ENCODE assay signal across 9 cellular contexts in genomic region chr11:128796275-128796674, GRCh38.
DNase-seq lines count a peak whose midpoint lies in the region; ATAC-seq lines count a peak whose summit lies in the region.
"Had no signal": no experiment of that assay in that cellular context is flagged by ENCODE, and none has a peak within 500 bp of the region (broad histone marks: within the 10 kb centered on the region; RNA-seq: fewer than 3 reads in every experiment).

No MANE protein-coding gene starts in this region.

- peak; percentile 95 for ATAC-seq in GM19025 (IDR thresholded peaks at IDR 0.05; ENCODE audit: low read depth, unreplicated experiment)
- peak; percentile 98 for ATAC-seq in HG02884 (IDR thresholded peaks at IDR 0.05; ENCODE audit: unreplicated experiment)

- peak; percentile 63 for DNase-seq in AG20443 (ENCODE audit: low spot score)
- peak; percentile 77 for DNase-seq in RPMI7951 (ENCODE audit: low read depth)
- DNase-seq in medulla oblongata (ENCODE audit: extremely low spot score): no peak
- no peak for DNase-seq in mucosa of gallbladder (ENCODE audit: low spot score)
- no peak for DNase-seq in inferior parietal cortex (ENCODE audit: extremely low spot score)
- no peak for DNase-seq in NCI-H1694 (lab: John Stamatoyannopoulos, UW)
- DNase-seq: stimulated activated CD4-positive, alpha-beta T cell treated with anti-CD3 and anti-CD28 coated beads, Interleukin-4, amount 100 ng/mL, for 24 hours had no signal

Comparison
In these comparisons a context has a peak if more than half of its experiments do, and no peak if none do; other contexts are left out.
1. DNase-seq: peak in AG20443 (single experiment) and RPMI7951 (single experiment); none in medulla oblongata (single experiment), mucosa of gallbladder (single experiment), inferior parietal cortex (single experiment) and NCI-H1694 (single experiment).